In genomic region chr16:57480127-57480753, GRCh38 we compare ENCODE assay signal across 10 cellular contexts. TPM values are rescaled to one million over a fixed set of nuclear protein-coding genes. Genes with fewer than 3 reads are reported as not detected.
DNase-seq lines count a peak whose midpoint lies in the region; ATAC-seq and TF ChIP-seq lines count a peak whose summit lies in the region.
"Had no signal": no experiment of that assay in that cellular context is flagged by ENCODE, and none has a peak within 500 bp of the region (broad histone marks: within the 10 kb centered on the region; RNA-seq: fewer than 3 reads in every experiment).

No MANE protein-coding gene starts in this region.

- peaks cover 5 to 63% (median 13%) of the 10 kb centered on the region in 4 donors for H3K4me1 ChIP-seq in Peyer's patch
- peaks cover 33 to 37% of the 10 kb centered on the region in 2 donors for H3K4me1 ChIP-seq in neuronal stem cell (ENCODE audit: control insufficient read depth in 2 of 2, insufficient read depth in 1 of 2, low read depth in 1 of 2, low read length in 2 of 2)

- H3K9me3 Mint-ChIP-seq in activated naive CD4-positive, alpha-beta T cell treated with anti-CD3 and anti-CD28 coated beads, Interleukin-2, amount 50 U/mL, for 72 hours: no peaks in the 10 kb centered on the region

- peak; percentile 64 to 75 for TF ChIP-seq POLR2A in Peyer's patch (IDR thresholded peaks at IDR 0.05)

- H4K8ac ChIP-seq in neuronal stem cell (ENCODE audit: low read depth, low read length): no peak overlapping the region

- H3K9ac ChIP-seq in neuronal stem cell (ENCODE audit: low read depth, low read length, poor library complexity): peak overlapping the region; percentile 1

- H3K36me3 ChIP-seq in Peyer's patch (peaks cover 0 to 2% (median 0%) of the 10 kb centered on the region in 3 donors), neuronal stem cell (replicated peaks in 1 of 2; ENCODE audit: control insufficient read depth in 2 of 2, insufficient read depth in 2 of 2, low read length in 2 of 2) (no peaks in the 10 kb centered on the region)

- H3K27ac Mint-ChIP-seq in activated naive CD4-positive, alpha-beta T cell treated with anti-CD3 and anti-CD28 coated beads, Interleukin-2, amount 50 U/mL, for 72 hours: peak overlapping the region in 1 of 2 donors; percentile 69

- DNase-seq in AG10803 (ENCODE audit: low read depth) (peak; percentile 69), Peyer's patch (peak in 2 of 3 donors; percentile 91 to 93), glomerular visceral epithelial cell (ENCODE audit: extremely low spot score) (peak; percentile 83), neuronal stem cell (ENCODE audit: low spot score) (no peak), anterior cingulate cortex (lab: John Stamatoyannopoulos, UW) (no peak), NCI-H1694 treated with DMSO at 0.1 percent for 48 hours (lab: John Stamatoyannopoulos, UW) (no peak)
- DNase-seq in activated naive CD4-positive, alpha-beta T cell treated with anti-CD3 and anti-CD28 coated beads, Interleukin-2, amount 50 U/mL, for 72 hours (ENCODE audit: low spot score in 2 of 2): no peak
- DNase-seq: GOT3 had no signal

- peak overlapping the region; percentile 93 for H3K18ac ChIP-seq in neuronal stem cell (ENCODE audit: low read length)

- peak overlapping the region; percentile 87 for H2AFZ ChIP-seq in neuronal stem cell (ENCODE audit: low read length)

- ATAC-seq in activated naive CD4-positive, alpha-beta T cell treated with anti-CD3 and anti-CD28 coated beads, Interleukin-2, amount 50 U/mL, for 72 hours: no peak
- no peak for ATAC-seq in GM19395 (IDR thresholded peaks at IDR 0.05; ENCODE audit: unreplicated experiment)

- H3K4ac ChIP-seq in neuronal stem cell (ENCODE audit: low read length): no peak overlapping the region

- H2BK12ac ChIP-seq in neuronal stem cell (ENCODE audit: low read length): peak overlapping the region; percentile 5

- peak overlapping the region; percentile 31 for H3K4me2 ChIP-seq in neuronal stem cell (ENCODE audit: insufficient read depth, low read length, poor library complexity, severe bottlenecking)

- H3K14ac ChIP-seq in neuronal stem cell (ENCODE audit: low read length): no peak overlapping the region

- H3K23ac ChIP-seq in neuronal stem cell (ENCODE audit: low read depth, low read length, poor library complexity): no peak overlapping the region

- no peak overlapping the region for H2BK120ac ChIP-seq in neuronal stem cell (ENCODE audit: low read depth, low read length)

- H3K27ac ChIP-seq in Peyer's patch (peak overlapping the region in 3 of 4 donors; percentile 67 to 94 (median 90)), neuronal stem cell (replicated peaks; ENCODE audit: low read length) (peak overlapping the region; percentile 8)
- H3K27ac ChIP-seq: epithelial cell of prostate had no signal

- no CpG with 5 or more reads among the region's 14 CpGs for WGBS in neuronal stem cell (ENCODE audit: extremely low coverage in 2 of 2, insufficient read length in 2 of 2, insufficient replicate concordance in 1 of 2), 2 donors

- peak overlapping the region; percentile 100 for H2BK15ac ChIP-seq in neuronal stem cell (ENCODE audit: low read length)

- peak overlapping the region; percentile 63 for H2BK5ac ChIP-seq in neuronal stem cell (ENCODE audit: low read length)

- H2AK5ac ChIP-seq in neuronal stem cell (ENCODE audit: low read depth, low read length): peak overlapping the region; percentile 49

- peaks cover 13% of the 10 kb centered on the region for H3K79me1 ChIP-seq in neuronal stem cell (ENCODE audit: low read depth, low read length)

- H3K4me3 ChIP-seq in AG10803 (ENCODE audit: low read length) (peak overlapping the region; percentile 58), Peyer's patch (peak overlapping the region in 2 of 4 donors; percentile 58 to 64), neuronal stem cell (ENCODE audit: low read length in 2 of 2) (peak overlapping the region in 1 of 2 donors; percentile 46)

- H4K91ac ChIP-seq in neuronal stem cell (ENCODE audit: low read depth, low read length, poor library complexity): no peak overlapping the region

- TF ChIP-seq CTCF in AG10803 (conservative IDR thresholded peaks at IDR 0.05; ENCODE audit: low read length): no peak
- TF ChIP-seq CTCF in Peyer's patch (IDR thresholded peaks at IDR 0.05): no peak

- H3K9me3 ChIP-seq in Peyer's patch (no peaks in the 10 kb centered on the region), neuronal stem cell (replicated peaks in 1 of 2; ENCODE audit: control insufficient read depth in 2 of 2, insufficient read depth in 1 of 2, low read depth in 1 of 2, low read length in 2 of 2) (no peaks in the 10 kb centered on the region)

- no peaks in the 10 kb centered on the region for H3K36me3 Mint-ChIP-seq in activated naive CD4-positive, alpha-beta T cell treated with anti-CD3 and anti-CD28 coated beads, Interleukin-2, amount 50 U/mL, for 72 hours

- H3K27me3 ChIP-seq in Peyer's patch: no peaks in the 10 kb centered on the region
- H3K27me3 ChIP-seq in neuronal stem cell (ENCODE audit: control insufficient read depth in 3 of 3, insufficient read depth in 3 of 3, low read depth in 1 of 3, low read length in 3 of 3): peaks cover 0 to 20% (median 0%) of the 10 kb centered on the region in 3 experiments

RNA-seq across cellular contexts. Expression of gene DOK4, which starts 6.1 kb away (rescaled TPM):
- 100 to 1,000 TPM in 3 of 4 donors, 10 to 100 TPM in 1; 81.7 to 209 (median 189) TPM for total RNA-seq in Peyer's patch
- 17.3 TPM for polyA plus RNA-seq in neuronal stem cell (2013, experiment 1 of 2)
- 15.7 TPM for polyA plus RNA-seq in neuronal stem cell (2013, experiment 2 of 2)
- 1 to 10 TPM; 7.1 to 7.7 TPM for total RNA-seq in activated naive CD4-positive, alpha-beta T cell treated with anti-CD3 and anti-CD28 coated beads, Interleukin-2, amount 50 U/mL, for 72 hours

RNA-seq across cellular contexts. Expression of gene POLR2C, which starts 17.8 kb away (rescaled TPM):
- total RNA-seq in Peyer's patch: 100 to 1,000 TPM in 1 of 4 donors, 10 to 100 TPM in 3; 68.0 to 113 (median 84.8) TPM
- polyA plus RNA-seq in neuronal stem cell (2013, experiment 1 of 2): 50.6 TPM
- 49.2 TPM for polyA plus RNA-seq in neuronal stem cell (2013, experiment 2 of 2)
- 10 to 100 TPM; 64.3 to 65.3 TPM for total RNA-seq in activated naive CD4-positive, alpha-beta T cell treated with anti-CD3 and anti-CD28 coated beads, Interleukin-2, amount 50 U/mL, for 72 hours

RNA-seq across cellular contexts. Expression of gene COQ9, which starts 33.0 kb away (rescaled TPM):
- total RNA-seq in Peyer's patch: 100 to 1,000 TPM in 3 of 4 donors, 10 to 100 TPM in 1; 87.5 to 154 (median 122) TPM
- polyA plus RNA-seq in neuronal stem cell (2013, experiment 1 of 2): 14.7 TPM
- polyA plus RNA-seq in neuronal stem cell (2013, experiment 2 of 2): 14.9 TPM
- total RNA-seq in activated naive CD4-positive, alpha-beta T cell treated with anti-CD3 and anti-CD28 coated beads, Interleukin-2, amount 50 U/mL, for 72 hours: 10 to 100 TPM; 14.8 to 44.3 TPM

RNA-seq across cellular contexts. Expression of gene CIAPIN1, which starts 33.1 kb away (rescaled TPM):
- 10 to 100 TPM; 37.7 to 65.5 (median 46.2) TPM for total RNA-seq in Peyer's patch
- 48.4 TPM for polyA plus RNA-seq in neuronal stem cell (2013, experiment 1 of 2)
- polyA plus RNA-seq in neuronal stem cell (2013, experiment 2 of 2): 48.9 TPM
- total RNA-seq in activated naive CD4-positive, alpha-beta T cell treated with anti-CD3 and anti-CD28 coated beads, Interleukin-2, amount 50 U/mL, for 72 hours: 10 to 100 TPM; 35.2 to 38.0 TPM

RNA-seq across cellular contexts. Expression of gene CCDC102A, which starts 56.1 kb away (rescaled TPM):
- 10 to 100 TPM in 1 of 4 donors, 1 to 10 TPM in 3; 1.7 to 10.7 (median 2.5) TPM for total RNA-seq in Peyer's patch
- 6.4 TPM for polyA plus RNA-seq in neuronal stem cell (2013, experiment 1 of 2)
- polyA plus RNA-seq in neuronal stem cell (2013, experiment 2 of 2): 6.3 TPM
- total RNA-seq in activated naive CD4-positive, alpha-beta T cell treated with anti-CD3 and anti-CD28 coated beads, Interleukin-2, amount 50 U/mL, for 72 hours: 10 to 100 TPM in 1 of 2 donors, 1 to 10 TPM in 1; 5.4 to 13.9 TPM

Comparison
In these comparisons a context has a peak if more than half of its experiments do, and no peak if none do; other contexts are left out.
1. DNase-seq: peak in AG10803 (single experiment), Peyer's patch (2 of 3) and glomerular visceral epithelial cell (single experiment); none in neuronal stem cell (single experiment), anterior cingulate cortex (0 of 58), activated naive CD4-positive, alpha-beta T cell treated with anti-CD3 and anti-CD28 coated beads, Interleukin-2, amount 50 U/mL, for 72 hours (0 of 2) and NCI-H1694 treated with DMSO at 0.1 percent for 48 hours (single experiment).
2. RNA of gene DOK4, which starts 6.1 kb away (total RNA-seq): 81.7 to 209 TPM in Peyer's patch; 7.1 to 7.7 TPM in activated naive CD4-positive, alpha-beta T cell treated with anti-CD3 and anti-CD28 coated beads, Interleukin-2, amount 50 U/mL, for 72 hours; every median in the first group is over 4 times any median in the second.